9 cellular contexts compared by ENCODE assay signal in genomic region chr5:149605998-149606721, GRCh38. TPM values are rescaled to one million over a fixed set of nuclear protein-coding genes. Genes with fewer than 3 reads are reported as not detected.
DNase-seq lines count a peak whose midpoint lies in the region; ATAC-seq, FAIRE-seq and TF ChIP-seq lines count a peak whose summit lies in the region.
"Had no signal": no experiment of that assay in that cellular context is flagged by ENCODE, and none has a peak within 500 bp of the region (broad histone marks: within the 10 kb centered on the region; RNA-seq: fewer than 3 reads in every experiment).

No MANE protein-coding gene starts in this region.

- H3K4me1 ChIP-seq in A549 (peaks cover 54% of the 10 kb centered on the region), keratinocyte (ENCODE audit: control insufficient read depth, extremely low read depth, insufficient read depth, low read length) (peaks cover 35% of the 10 kb centered on the region)
- H3K4me1 ChIP-seq in effector memory CD4-positive, alpha-beta T cell (ENCODE audit: control insufficient read depth, insufficient read depth, low read length, poor library complexity, severe bottlenecking), result no peaks in the 10 kb centered on the region

- H3K27ac Mint-ChIP-seq in T-helper 2 cell treated with Interferon-gamma antibody and Interleukin-4, amounts not matched to agents 5 μg/mL and 100 μg/mL, for 36 hours, result peak overlapping the region; percentile 43

- DNase-seq in A549 (ENCODE audit: low read depth in 1 of 2, low spot score in 1 of 2), result peak; percentile 95
- DNase-seq in T-helper 2 cell treated with Interferon-gamma antibody and Interleukin-4, amounts not matched to agents 5 μg/mL and 100 μg/mL, for 36 hours (ENCODE audit: low spot score), result no peak
- peak; percentile 94 for DNase-seq in keratinocyte (ENCODE audit: low read depth, low spot score)
- no peak for DNase-seq in effector memory CD4-positive, alpha-beta T cell
- DNase-seq in activated effector memory CD4-positive, alpha-beta T cell treated with anti-CD3 and anti-CD28 coated beads, Interleukin-2, amount 50 U/mL, for 16 hours, result no peak
- no peak for DNase-seq in activated CD8-positive, alpha-beta memory T cell treated with anti-CD3 and anti-CD28 coated beads, Interleukin-2, amount 50 U/mL, for 48 hours

- CTCF ChIA-PET in A549 (lab: Yijun Ruan, JAX), result interaction anchor here (0.9 to 7.0 kb wide), 7 partner anchors 10 to 289 kb away, joined by 3 to 102 read pairs (median 6); partner anchors contain the start of gene ARHGEF37

- TF ChIP-seq POLR2A in A549 (IDR thresholded peaks at IDR 0.05; ENCODE audit: low read length), result no peak

- H3K36me3 Mint-ChIP-seq in T-helper 2 cell treated with Interferon-gamma antibody and Interleukin-4, amounts not matched to agents 5 μg/mL and 100 μg/mL, for 36 hours (ENCODE audit: low read depth), result no peaks in the 10 kb centered on the region

- FAIRE-seq in A549 (lab: Jason Lieb, UNC), result peak; percentile 18
- FAIRE-seq in keratinocyte (lab: Jason Lieb, UNC), result peak; percentile 92

- H3K4me3 ChIP-seq in A549 (0 out of 3 replicates have a peak overlapping the region, but pooled peaks have one; percentile 15), keratinocyte (ENCODE audit: control insufficient read depth in 2 of 3, extremely low read depth in 1 of 3, insufficient read depth in 2 of 3, low read depth in 1 of 3, low read length in 3 of 3) (peak overlapping the region in 1 of 3 experiments; percentile 16)
- no peak overlapping the region for H3K4me3 ChIP-seq in effector memory CD4-positive, alpha-beta T cell (ENCODE audit: insufficient read depth, low read depth, low read length, poor library complexity, severe bottlenecking)
- H3K4me3 ChIP-seq: cardiac muscle cell had no signal

- peaks cover 19% of the 10 kb centered on the region for H3K9me3 ChIP-seq in A549
- peaks cover 5% of the 10 kb centered on the region for H3K9me3 ChIP-seq in keratinocyte (ENCODE audit: control insufficient read depth, low read depth, low read length)
- no peaks in the 10 kb centered on the region for H3K9me3 ChIP-seq in effector memory CD4-positive, alpha-beta T cell (ENCODE audit: control insufficient read depth, low read length)

- TF ChIP-seq EP300 in A549 (IDR thresholded peaks at IDR 0.05), result no peak

- H3K27ac ChIP-seq in A549, result peak overlapping the region; percentile 83 to 94
- H3K27ac ChIP-seq in keratinocyte (ENCODE audit: control insufficient read depth, insufficient read depth, low read length), result peak overlapping the region; percentile 98
- no peak overlapping the region for H3K27ac ChIP-seq in effector memory CD4-positive, alpha-beta T cell (ENCODE audit: insufficient read depth, low read length, poor library complexity, severe bottlenecking)
- H3K27ac ChIP-seq: cardiac muscle cell had no signal

- no peaks in the 10 kb centered on the region for H3K79me2 ChIP-seq in keratinocyte (ENCODE audit: control insufficient read depth, insufficient read depth, low read length)

- H3K9me3 Mint-ChIP-seq in T-helper 2 cell treated with Interferon-gamma antibody and Interleukin-4, amounts not matched to agents 5 μg/mL and 100 μg/mL, for 36 hours, result peaks cover 4% of the 10 kb centered on the region

- peak overlapping the region; percentile 86 for H3K9ac ChIP-seq in keratinocyte (ENCODE audit: control insufficient read depth, extremely low read depth, insufficient read depth, low read length)

- no peak for TF ChIP-seq RAD21 in A549 (conservative IDR thresholded peaks at IDR 0.05 in 1 of 2, IDR thresholded peaks at IDR 0.05 in 1 of 2)

- peaks cover 2% of the 10 kb centered on the region for H3K27me3 Mint-ChIP-seq in T-helper 2 cell treated with Interferon-gamma antibody and Interleukin-4, amounts not matched to agents 5 μg/mL and 100 μg/mL, for 36 hours (ENCODE audit: low read depth)

- peaks cover 18% of the 10 kb centered on the region for H3K4me1 Mint-ChIP-seq in T-helper 2 cell treated with Interferon-gamma antibody and Interleukin-4, amounts not matched to agents 5 μg/mL and 100 μg/mL, for 36 hours (ENCODE audit: low read depth)

- H3K4me2 ChIP-seq in A549 (peak overlapping the region; percentile 86), keratinocyte (ENCODE audit: control insufficient read depth, extremely low read depth, insufficient read depth, low read depth, low read length) (peak overlapping the region; percentile 79)

- H3K36me3 ChIP-seq in keratinocyte (ENCODE audit: control insufficient read depth in 2 of 2, extremely low read depth in 1 of 2, insufficient read depth in 2 of 2, low read length in 2 of 2), result peaks cover 0 to 13% of the 10 kb centered on the region in 2 experiments
- no peaks in the 10 kb centered on the region for H3K36me3 ChIP-seq in effector memory CD4-positive, alpha-beta T cell (ENCODE audit: control insufficient read depth, insufficient read depth, low read length)
- H3K36me3 ChIP-seq: cardiac muscle cell had no signal

- ATAC-seq in A549 (peak; percentile 95), GM19035 (IDR thresholded peaks at IDR 0.05; ENCODE audit: unreplicated experiment) (peak; percentile 95), HG03095 (IDR thresholded peaks at IDR 0.05; ENCODE audit: unreplicated experiment) (peak; percentile 96)

- TF ChIP-seq CTCF in A549 (IDR thresholded peaks at IDR 0.05) (no peak), keratinocyte (optimal IDR thresholded peaks at IDR 0.05 in 1 of 3, IDR thresholded peaks at IDR 0.05 in 1 of 3, conservative IDR thresholded peaks at IDR 0.05 in 1 of 3; ENCODE audit: extremely low read depth in 1 of 3, insufficient read depth in 2 of 3, low read length in 3 of 3) (no peak)

- peak overlapping the region; percentile 17 for H2AFZ ChIP-seq in keratinocyte (ENCODE audit: control insufficient read depth, low read length)

- dilution Hi-C loops in keratinocyte (cut with MboI; ENCODE audit: extremely low pct_ligation_motif_present, low sequenced_read_pairs), result no loop called here

- no peaks in the 10 kb centered on the region for H4K20me1 ChIP-seq in keratinocyte (ENCODE audit: control insufficient read depth, extremely low read depth, insufficient read depth, low read length)

- no peaks in the 10 kb centered on the region for H3K9me1 ChIP-seq in keratinocyte (ENCODE audit: control insufficient read depth, extremely low read depth, insufficient read depth, low read length)

- no peaks in the 10 kb centered on the region for H3K27me3 ChIP-seq in keratinocyte (ENCODE audit: control insufficient read depth, extremely low read depth, insufficient read depth, low read length)
- no peaks in the 10 kb centered on the region for H3K27me3 ChIP-seq in effector memory CD4-positive, alpha-beta T cell (replicated peaks; ENCODE audit: control insufficient read depth, insufficient read depth, low read length, poor library complexity, severe bottlenecking)
- H3K27me3 ChIP-seq: cardiac muscle cell had no signal

- POLR2A ChIA-PET in A549 (lab: Yijun Ruan, JAX), result interaction anchor here (1.0 kb wide), 2 partner anchors 25 to 55 kb away, joined by 4 to 6 read pairs; partner anchors contain the start of genes ARHGEF37 and CSNK1A1

- whole genome bisulfite sequencing in A549 (ENCODE audit: missing lambda C conversion rate), result 55% methylated on average over 11 of the region's 11 CpGs

- peak overlapping the region; percentile 65 for H3K4me3 Mint-ChIP-seq in T-helper 2 cell treated with Interferon-gamma antibody and Interleukin-4, amounts not matched to agents 5 μg/mL and 100 μg/mL, for 36 hours

TF ChIP-seq in A549, 52 proteins besides CTCF, POLR2A, EP300 and RAD21:
- TF ChIP-seq ZNF302 (CRISPR knock-in tag; IDR thresholded peaks at IDR 0.05), result peak; percentile 42; the same call in 1 of the 2 replicates
- no peak for TF ChIP-seq CBX2 (IDR thresholded peaks at IDR 0.05; ENCODE audit: borderline replicate concordance, low read depth)
- no peak for TF ChIP-seq TFCP2L1 (CRISPR knock-in tag; IDR thresholded peaks at IDR 0.05)
- TF ChIP-seq HES2 (IDR thresholded peaks at IDR 0.05), result no peak
- TF ChIP-seq JUN (IDR thresholded peaks at IDR 0.05), result peak in 1 of 2 experiments; percentile 35; a peak in 1 of 5 replicates
- TF ChIP-seq FOSL2 (IDR thresholded peaks at IDR 0.05), result no peak
- peak; percentile 77 for TF ChIP-seq FOSL2 (CRISPR knock-in tag; IDR thresholded peaks at IDR 0.05)

RNA-seq across cellular contexts. Expression of gene ARHGEF37, which starts 24.9 kb away (rescaled TPM):
- polyA plus RNA-seq in A549 (2011; rRNA removed) (1.5 and 1.7 TPM in 2 replicates), A549 (2017; fragmentation: RNase III; extraction: RNeasy Plus Mini Kit Qiagen cat#74134 plus additional on column Dnase treatment) (0.98 to 1.2 TPM (median 1.2 TPM) in 3 replicates), keratinocyte (4.1 to 25.0 TPM (median 8.7 TPM) in 3 replicates)
- polyA plus RNA-seq in A549 (2012; cell fraction: cytosol; rRNA removed), result 0.40 and 0.49 TPM in 2 replicates
- polyA plus RNA-seq in A549 (2012; cell fraction: nucleus; rRNA removed), result 1.1 and 1.2 TPM in 2 replicates
- polyA minus RNA-seq in A549 (2011; rRNA and poly(A)+ RNA removed), result 2.7 and 3.3 TPM in 2 replicates
- 19.3 TPM for polyA plus RNA-seq in keratinocyte (2011; ENCODE audit: low read depth)
- polyA plus RNA-seq in keratinocyte (2011; cell fraction: cytosol; rRNA removed), result 7.9 and 8.8 TPM in 2 replicates
- 22.3 and 22.9 TPM in 2 replicates for polyA plus RNA-seq in keratinocyte (2011; cell fraction: nucleus; rRNA removed)
- 5.7 and 29.3 TPM in 2 replicates for polyA plus RNA-seq in keratinocyte (2012; ENCODE audit: low replicate concordance)
- 6.6 to 21.9 TPM (median 11.9 TPM) in 3 replicates for polyA minus RNA-seq in keratinocyte
- 6.9 TPM for polyA minus RNA-seq in keratinocyte (2011; cell fraction: cytosol; rRNA and poly(A)+ RNA removed)
- 15.3 and 18.8 TPM in 2 replicates for polyA minus RNA-seq in keratinocyte (2011; cell fraction: nucleus; rRNA and poly(A)+ RNA removed)

RNA-seq across cellular contexts. Expression of gene CSNK1A1, which starts 54.9 kb away (rescaled TPM):
- polyA plus RNA-seq in A549 (2011; rRNA removed) (180 and 218 TPM in 2 replicates), A549 (2017; fragmentation: RNase III; extraction: RNeasy Plus Mini Kit Qiagen cat#74134 plus additional on column Dnase treatment) (122 to 133 TPM (median 123 TPM) in 3 replicates), keratinocyte (195 to 289 TPM (median 265 TPM) in 3 replicates)
- polyA plus RNA-seq in A549 (2012; cell fraction: cytosol; rRNA removed), result 48.2 and 67.7 TPM in 2 replicates
- polyA plus RNA-seq in A549 (2012; cell fraction: nucleus; rRNA removed), result 58.1 and 58.3 TPM in 2 replicates
- polyA minus RNA-seq in A549 (2011; rRNA and poly(A)+ RNA removed), result 229 and 233 TPM in 2 replicates
- polyA plus RNA-seq in keratinocyte (2011; ENCODE audit: low read depth), result 951 TPM
- polyA plus RNA-seq in keratinocyte (2011; cell fraction: cytosol; rRNA removed), result 163 and 296 TPM in 2 replicates
- 204 and 245 TPM in 2 replicates for polyA plus RNA-seq in keratinocyte (2011; cell fraction: nucleus; rRNA removed)
- polyA plus RNA-seq in keratinocyte (2012; ENCODE audit: low replicate concordance), result 203 and 302 TPM in 2 replicates
- 139 to 440 TPM (median 413 TPM) in 3 replicates for polyA minus RNA-seq in keratinocyte
- polyA minus RNA-seq in keratinocyte (2011; cell fraction: cytosol; rRNA and poly(A)+ RNA removed), result 372 TPM
- 205 and 376 TPM in 2 replicates for polyA minus RNA-seq in keratinocyte (2011; cell fraction: nucleus; rRNA and poly(A)+ RNA removed)

Comparison
In these comparisons a context has a peak if more than half of its experiments do, and no peak if none do; other contexts are left out.
1. DNase-seq: peak in A549 (2 of 2) and keratinocyte (single experiment); none in T-helper 2 cell treated with Interferon-gamma antibody and Interleukin-4, amounts not matched to agents 5 μg/mL and 100 μg/mL, for 36 hours (single experiment), effector memory CD4-positive, alpha-beta T cell (0 of 3), activated effector memory CD4-positive, alpha-beta T cell treated with anti-CD3 and anti-CD28 coated beads, Interleukin-2, amount 50 U/mL, for 16 hours (single experiment) and activated CD8-positive, alpha-beta memory T cell treated with anti-CD3 and anti-CD28 coated beads, Interleukin-2, amount 50 U/mL, for 48 hours (single experiment).
2. Peak in every context shown above with its lines, with median percentiles within 50 percentile points of each other: ATAC-seq.